In genomic region chr3:127210654-127210943, GRCh38 we compare ENCODE assay signal across 1 cellular context.
TF ChIP-seq lines count a peak whose summit lies in the region.

No MANE protein-coding gene starts in this region.

TF ChIP-seq in GM12878, 131 proteins besides CTCF, POLR2A, EP300 and RAD21:
- peak; percentile 21; the same call in 1 of the 2 replicates for TF ChIP-seq RUNX3 (IDR thresholded peaks at IDR 0.05; ENCODE audit: low read length)
- no peak for TF ChIP-seq RB1 (IDR thresholded peaks at IDR 0.05; ENCODE audit: borderline replicate concordance)
- peak; percentile 69 for TF ChIP-seq IKZF1 (conservative IDR thresholded peaks at IDR 0.05)
- no peak for TF ChIP-seq ZNF217 (IDR thresholded peaks at IDR 0.05)
TF ChIP-seq in GM12878: peak in this region for 2.
